In genomic region chr16:8741636-8742427, GRCh38 we compare ENCODE assay signal across 16 cellular contexts. TPM values are rescaled to one million over a fixed set of nuclear protein-coding genes. Genes with fewer than 3 reads are reported as not detected.
DNase-seq lines count a peak whose midpoint lies in the region; ATAC-seq and TF ChIP-seq lines count a peak whose summit lies in the region.
"Had no signal": no experiment of that assay in that cellular context is flagged by ENCODE, and none has a peak within 500 bp of the region (broad histone marks: within the 10 kb centered on the region; RNA-seq: fewer than 3 reads in every experiment).

No MANE protein-coding gene starts in this region.

- H3K4me1 Mint-ChIP-seq in type B pancreatic cell (ENCODE audit: unreplicated experiment): no peaks in the 10 kb centered on the region
- H3K4me1 Mint-ChIP-seq: CD4-positive, alpha-beta memory T cell had no signal

- H3K27me3 Mint-ChIP-seq in type B pancreatic cell: no peaks in the 10 kb centered on the region
- H3K27me3 Mint-ChIP-seq: CD4-positive, alpha-beta memory T cell had no signal

- H3K4me1 ChIP-seq in right atrium auricular region: peaks cover 0 to 16% of the 10 kb centered on the region in 2 donors
- H3K4me1 ChIP-seq in muscle layer of duodenum (ENCODE audit: control insufficient read depth in 1 of 2, insufficient read depth in 2 of 2, low read length in 2 of 2): peaks cover 0 to 3% of the 10 kb centered on the region in 2 donors

- DNase-seq in Right ventricle myocardium inferior (ENCODE audit: missing footprints) (no peak), right atrium auricular region (ENCODE audit: low spot score) (no peak), left cardiac atrium (no peak), type B pancreatic cell (ENCODE audit: extremely low spot score, unreplicated experiment) (no peak), GM03348 (ENCODE audit: low spot score) (no peak), WERI-Rb-1 (no peak)
- DNase-seq: 8988T; Calu3; CD4-positive, alpha-beta memory T cell; H9; KG1; NCI-H1436; NCI-H748 treated with DMSO at 0.1 percent for 48 hours; PC-3 had no signal

- H3K36me3 ChIP-seq in right atrium auricular region (no peaks in the 10 kb centered on the region), muscle layer of duodenum (ENCODE audit: control insufficient read depth in 1 of 2, insufficient read depth in 2 of 2, low read length in 2 of 2) (no peaks in the 10 kb centered on the region), WERI-Rb-1 (no peaks in the 10 kb centered on the region)

- TF ChIP-seq CTCF in right atrium auricular region (IDR thresholded peaks at IDR 0.05) (no peak), type B pancreatic cell (conservative IDR thresholded peaks at IDR 0.05) (no peak), WERI-Rb-1 (IDR thresholded peaks at IDR 0.05; ENCODE audit: low read depth, low read length) (no peak)

- H3K4me3 ChIP-seq in right atrium auricular region: no peak overlapping the region
- no peak overlapping the region for H3K4me3 ChIP-seq in muscle layer of duodenum (ENCODE audit: low read depth in 1 of 2, low read length in 2 of 2)
- no peak overlapping the region for H3K4me3 ChIP-seq in WERI-Rb-1 (ENCODE audit: low read depth, low read length)

- H3K27me3 ChIP-seq in right atrium auricular region: no peaks in the 10 kb centered on the region
- no peaks in the 10 kb centered on the region for H3K27me3 ChIP-seq in muscle layer of duodenum (ENCODE audit: low read depth, low read length)
- H3K27me3 ChIP-seq in WERI-Rb-1 (ENCODE audit: insufficient read depth, low read depth, severe bottlenecking): no peaks in the 10 kb centered on the region

- intact Hi-C loops in Right ventricle myocardium inferior (cut with DNase I): loop anchor here (5.0 kb wide), 1 partner anchor 55 kb away; no protein-coding TSS in a partner anchor
- intact Hi-C loops in left cardiac atrium (cut with DNase I): no loop called here

- peak overlapping the region in 1 of 2 donors; percentile 21 for H3K27ac ChIP-seq in right atrium auricular region
- H3K27ac ChIP-seq in muscle layer of duodenum (ENCODE audit: low read length): peak overlapping the region; percentile 34
- H3K27ac ChIP-seq in WERI-Rb-1: no peak overlapping the region

- no peaks in the 10 kb centered on the region for H3K36me3 Mint-ChIP-seq in type B pancreatic cell

- ATAC-seq in Right ventricle myocardium inferior: peak; percentile 30
- peak; percentile 61 to 87 for ATAC-seq in left cardiac atrium
- ATAC-seq in HG03097 (IDR thresholded peaks at IDR 0.05; ENCODE audit: low FRiP score, unreplicated experiment): no peak
- ATAC-seq: PC-3 had no signal

- peak overlapping the region; percentile 16 for H3K27ac Mint-ChIP-seq in type B pancreatic cell
- H3K27ac Mint-ChIP-seq: CD4-positive, alpha-beta memory T cell; H9 had no signal

- no peaks in the 10 kb centered on the region for H3K9me3 Mint-ChIP-seq in type B pancreatic cell
- H3K9me3 Mint-ChIP-seq: CD4-positive, alpha-beta memory T cell had no signal

- H3K9me3 ChIP-seq in right atrium auricular region (no peaks in the 10 kb centered on the region), muscle layer of duodenum (ENCODE audit: control insufficient read depth in 1 of 2, low read length in 2 of 2) (no peaks in the 10 kb centered on the region), WERI-Rb-1 (ENCODE audit: severe bottlenecking) (no peaks in the 10 kb centered on the region)

- no peak overlapping the region for H3K4me3 Mint-ChIP-seq in type B pancreatic cell
- H3K4me3 Mint-ChIP-seq: CD4-positive, alpha-beta memory T cell; H9 had no signal

RNA-seq across cellular contexts. Expression of gene TMEM186, which starts 55.6 kb away (rescaled TPM):
- total RNA-seq in Right ventricle myocardium inferior: 13.8 TPM
- total RNA-seq in right atrium auricular region: 1 to 10 TPM; 6.3 to 7.6 TPM
- total RNA-seq in left cardiac atrium: 10 to 100 TPM; 10.3 to 12.1 TPM
- total RNA-seq in type B pancreatic cell (ENCODE audit: low replicate concordance): 14.2 and 18.4 TPM in 2 replicates

RNA-seq across cellular contexts. Expression of gene PMM2, which starts 55.8 kb away (rescaled TPM):
- 15.9 TPM for total RNA-seq in Right ventricle myocardium inferior
- total RNA-seq in right atrium auricular region: 10 to 100 TPM; 14.5 to 20.5 TPM
- 10 to 100 TPM; 21.3 to 38.3 TPM for total RNA-seq in left cardiac atrium
- 35.5 and 64.3 TPM in 2 replicates for total RNA-seq in type B pancreatic cell (ENCODE audit: low replicate concordance)
